9 cellular contexts compared by ENCODE assay signal in the genomic region with DNA sequence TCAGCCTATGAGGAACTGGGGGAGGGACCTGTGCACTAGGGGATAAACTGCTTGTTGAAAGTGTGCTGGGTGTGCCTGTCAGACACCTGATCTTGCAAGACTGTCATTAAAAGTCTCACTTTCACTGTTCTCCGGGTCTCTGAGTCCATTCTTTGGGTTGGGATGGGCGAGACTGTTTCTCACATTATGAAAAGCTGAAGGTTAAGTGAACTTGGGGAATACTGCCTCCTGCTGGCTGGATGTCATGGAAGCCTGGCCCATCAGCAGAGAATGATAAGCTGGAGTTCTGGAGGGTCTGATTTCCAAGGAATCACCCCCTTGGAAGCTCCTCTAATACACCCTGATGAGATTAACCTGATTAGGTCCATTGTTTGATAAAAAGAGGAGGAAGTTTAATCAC. TPM values are rescaled to one million over a fixed set of nuclear protein-coding genes. Genes with fewer than 3 reads are reported as not detected.
DNase-seq lines count a peak whose midpoint lies in the region; ATAC-seq, FAIRE-seq and TF ChIP-seq lines count a peak whose summit lies in the region.
"Had no signal": no experiment of that assay in that cellular context is flagged by ENCODE, and none has a peak within 500 bp of the region (broad histone marks: within the 10 kb centered on the region; RNA-seq: fewer than 3 reads in every experiment).

No MANE protein-coding gene starts in this region.

- peak overlapping the region; percentile 14; the same call in 1 of the 2 replicates for H3K4me2 ChIP-seq in MM.1S (ENCODE audit: low read depth, low read length)

- TF ChIP-seq CTCF in CD8-positive, alpha-beta T cell (IDR thresholded peaks at IDR 0.05), result peak; percentile 41
- TF ChIP-seq CTCF in MM.1S (IDR thresholded peaks at IDR 0.05; ENCODE audit: low read length), result peak; percentile 73

- no peaks in the 10 kb centered on the region for H3K4me1 ChIP-seq in CD8-positive, alpha-beta T cell (ENCODE audit: insufficient read depth, low read length)
- no peaks in the 10 kb centered on the region for H3K4me1 ChIP-seq in MM.1S (ENCODE audit: low read length)

- H3K27ac ChIP-seq in CD8-positive, alpha-beta T cell (ENCODE audit: low read depth, low read length), result no peak overlapping the region
- no peak overlapping the region for H3K27ac ChIP-seq in MM.1S (ENCODE audit: low read length)

- H3K9me3 ChIP-seq in CD8-positive, alpha-beta T cell (ENCODE audit: low read length), result no peaks in the 10 kb centered on the region
- H3K9me3 ChIP-seq in MM.1S (replicated peaks; ENCODE audit: insufficient read depth, low read length), result no peaks in the 10 kb centered on the region

- no peaks in the 10 kb centered on the region for H3K27me3 ChIP-seq in CD8-positive, alpha-beta T cell (ENCODE audit: insufficient read depth, low read length)
- H3K27me3 ChIP-seq in MM.1S (replicated peaks; ENCODE audit: insufficient read depth, low read length), result no peaks in the 10 kb centered on the region

- TF ChIP-seq POLR2A in H54 (IDR thresholded peaks at IDR 0.05; ENCODE audit: low read depth, low read length), result no peak

- no peak overlapping the region for H3K9ac ChIP-seq in MM.1S (ENCODE audit: low read length)

- no peaks in the 10 kb centered on the region for H3K36me3 ChIP-seq in CD8-positive, alpha-beta T cell (ENCODE audit: insufficient read depth, low read length)
- H3K36me3 ChIP-seq in MM.1S (replicated peaks; ENCODE audit: insufficient read depth, low read length), result no peaks in the 10 kb centered on the region

- no peak for FAIRE-seq in H54 (lab: Jason Lieb, UNC)

- H3K27me3 Mint-ChIP-seq in CD8-positive, alpha-beta T cell (ENCODE audit: low read depth), result peaks cover 2% of the 10 kb centered on the region
- H3K27me3 Mint-ChIP-seq in activated T-cell treated with anti-CD3 and anti-CD28 coated beads, Interleukin-2, amount 50 U/mL, for 24 hours, result no peaks in the 10 kb centered on the region

- no peak for ATAC-seq in CD8-positive, alpha-beta T cell
- no peak for ATAC-seq in GM19455 (IDR thresholded peaks at IDR 0.05; ENCODE audit: unreplicated experiment)
- ATAC-seq: left colon had no signal

- H3K79me2 ChIP-seq in MM.1S (ENCODE audit: low read length), result no peaks in the 10 kb centered on the region

- peaks cover 4% of the 10 kb centered on the region; the same call in 1 of the 2 replicates for H3F3A ChIP-seq in MM.1S (ENCODE audit: insufficient read depth, low read length)

- intact Hi-C loops in CD8-positive, alpha-beta T cell (cut with DNase I, micrococcal nuclease), result loop anchor here (1.0 kb wide), 2 partner anchors 27 to 79 kb away; no protein-coding TSS in a partner anchor

- no peak overlapping the region for H3K27ac Mint-ChIP-seq in CD8-positive, alpha-beta T cell
- no peak overlapping the region for H3K27ac Mint-ChIP-seq in activated T-cell treated with anti-CD3 and anti-CD28 coated beads, Interleukin-2, amount 50 U/mL, for 24 hours

- no peaks in the 10 kb centered on the region for H3K36me3 Mint-ChIP-seq in CD8-positive, alpha-beta T cell
- H3K36me3 Mint-ChIP-seq in activated T-cell treated with anti-CD3 and anti-CD28 coated beads, Interleukin-2, amount 50 U/mL, for 24 hours (ENCODE audit: low read depth), result no peaks in the 10 kb centered on the region

- H3K4me3 Mint-ChIP-seq in CD8-positive, alpha-beta T cell, result no peak overlapping the region
- H3K4me3 Mint-ChIP-seq in activated T-cell treated with anti-CD3 and anti-CD28 coated beads, Interleukin-2, amount 50 U/mL, for 24 hours, result no peak overlapping the region

- no peaks in the 10 kb centered on the region for H3K4me1 Mint-ChIP-seq in CD8-positive, alpha-beta T cell (ENCODE audit: low read depth)
- H3K4me1 Mint-ChIP-seq in activated T-cell treated with anti-CD3 and anti-CD28 coated beads, Interleukin-2, amount 50 U/mL, for 24 hours (ENCODE audit: low read depth), result peaks cover 5% of the 10 kb centered on the region

- H3K4me3 ChIP-seq in CD8-positive, alpha-beta T cell (ENCODE audit: low read depth, low read length), result no peak overlapping the region
- no peak overlapping the region for H3K4me3 ChIP-seq in MM.1S (ENCODE audit: low read length)

- H3K9me2 ChIP-seq in MM.1S (replicated peaks; ENCODE audit: insufficient read depth, low read length), result no peaks in the 10 kb centered on the region

- no peaks in the 10 kb centered on the region for H3K9me3 Mint-ChIP-seq in CD8-positive, alpha-beta T cell
- H3K9me3 Mint-ChIP-seq in activated T-cell treated with anti-CD3 and anti-CD28 coated beads, Interleukin-2, amount 50 U/mL, for 24 hours, result no peaks in the 10 kb centered on the region

- 0 out of 2 replicates have a peak overlapping the region, but pooled peaks have one; percentile 13 for H2AFZ ChIP-seq in MM.1S (ENCODE audit: low read length)

- CTCF ChIA-PET in CD8-positive, alpha-beta T cell (lab: Charles Lee), result interaction anchor here (1.0 to 1.9 kb wide), 6 partner anchors 17 to 74 kb away, joined by 3 to 25 read pairs (median 4); no protein-coding TSS in a partner anchor

- H4K20me1 ChIP-seq in MM.1S (ENCODE audit: insufficient read depth, low read length), result no peaks in the 10 kb centered on the region

- POLR2A ChIA-PET in CD8-positive, alpha-beta T cell (lab: Charles Lee), result no interaction called here

- DNase-seq in CD8-positive, alpha-beta T cell, result peak in 6 of 7 experiments; percentile 32 to 62 (median 44)
- DNase-seq in MM.1S, result peak; percentile 76
- DNase-seq in activated T-cell treated with anti-CD3 and anti-CD28 coated beads, Interleukin-2, amount 50 U/mL, for 24 hours, result peak; percentile 69
- DNase-seq in iPS DF 19.7 (ENCODE audit: low read depth, low spot score), result peak; percentile 5
- peak; percentile 35 for DNase-seq in stimulated activated CD8-positive, alpha-beta memory T cell treated with anti-CD3 and anti-CD28 coated beads, Interleukin-15, amount 100 ng/mL, for 1 hour (ENCODE audit: low read depth)
- DNase-seq in H54 (ENCODE audit: insufficient read length, low spot score), result no peak
- DNase-seq in NCI-H524 (lab: John Stamatoyannopoulos, UW), result no peak

RNA-seq across cellular contexts. Expression of a gene that starts 9.0 kb away (rescaled TPM):
- total RNA-seq in CD8-positive, alpha-beta T cell, result not detected
- total RNA-seq: left colon had no signal

Comparison
In these comparisons a context has a peak if more than half of its experiments do, and no peak if none do; other contexts are left out.
1. DNase-seq: peak in CD8-positive, alpha-beta T cell (6 of 7), MM.1S (single experiment), activated T-cell treated with anti-CD3 and anti-CD28 coated beads, Interleukin-2, amount 50 U/mL, for 24 hours (single experiment), iPS DF 19.7 (single experiment) and stimulated activated CD8-positive, alpha-beta memory T cell treated with anti-CD3 and anti-CD28 coated beads, Interleukin-15, amount 100 ng/mL, for 1 hour (single experiment); none in H54 (single experiment) and NCI-H524 (0 of 2).